Comparison of ENCODE assay signal across 10 cellular contexts in the genomic region with DNA sequence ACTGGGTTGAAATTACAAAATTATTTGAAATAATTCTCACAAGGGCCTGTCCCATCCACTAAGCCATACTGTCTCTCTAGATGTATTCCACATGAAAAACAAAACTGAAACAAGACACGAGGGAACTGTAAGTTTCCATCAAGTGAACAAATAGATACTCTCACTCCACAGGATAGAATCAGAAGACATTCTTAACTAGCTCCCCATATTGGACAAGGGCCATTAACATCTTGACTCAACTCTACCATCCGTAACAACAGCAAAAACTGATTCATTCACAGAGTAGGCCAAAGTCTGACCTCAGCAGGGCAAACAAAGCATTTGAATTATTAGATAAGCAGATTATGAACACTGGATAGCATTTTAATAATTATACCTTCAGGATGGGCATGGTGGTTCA. TPM values are rescaled to one million over a fixed set of nuclear protein-coding genes. Genes with fewer than 3 reads are reported as not detected.
A peak's percentile ranks its signal among the peaks of the same experiment; 100 is the strongest.
DNase-seq lines count a peak whose midpoint lies in the region; ATAC-seq and TF ChIP-seq lines count a peak whose summit lies in the region.
"Had no signal": no experiment of that assay in that cellular context is flagged by ENCODE, and none has a peak within 500 bp of the region (broad histone marks: within the 10 kb centered on the region; RNA-seq: fewer than 3 reads in every experiment).

No MANE protein-coding gene starts in this region.

- H3K9me3 Mint-ChIP-seq in progenitor cell of endocrine pancreas (ENCODE audit: low read depth) (no peaks in the 10 kb centered on the region), CD14-positive monocyte (no peaks in the 10 kb centered on the region)

- H3K4me3 Mint-ChIP-seq in progenitor cell of endocrine pancreas (ENCODE audit: low read depth) (no peak overlapping the region), CD14-positive monocyte (no peak overlapping the region)

- H3K27me3 ChIP-seq in dorsolateral prefrontal cortex, result no peaks in the 10 kb centered on the region

- H3K4me1 Mint-ChIP-seq in progenitor cell of endocrine pancreas (ENCODE audit: low read depth) (peaks cover 13% of the 10 kb centered on the region), CD14-positive monocyte (peaks cover 11% of the 10 kb centered on the region)

- intact Hi-C loops in dorsolateral prefrontal cortex (cut with DNase I), result no loop called here
- intact Hi-C loops in CD14-positive monocyte (cut with micrococcal nuclease), result no loop called here

- peak overlapping the region; percentile 91 for H3K27ac Mint-ChIP-seq in progenitor cell of endocrine pancreas
- H3K27ac Mint-ChIP-seq in CD14-positive monocyte, result peak overlapping the region in 1 of 7 donors; percentile 2

- in situ Hi-C loops in astrocyte of the cerebellum (cut with HindIII; ENCODE audit: low sequenced_read_pairs), result no loop called here

- peak overlapping the region in 23 of 59 donors; percentile 0 to 68 (median 21) for H3K27ac ChIP-seq in dorsolateral prefrontal cortex

- ATAC-seq in GM18498 (IDR thresholded peaks at IDR 0.05; ENCODE audit: unreplicated experiment) (peak; percentile 59), HG02970 (IDR thresholded peaks at IDR 0.05; ENCODE audit: low FRiP score, unreplicated experiment) (peak; percentile 53)

- TF ChIP-seq CTCF in astrocyte of the cerebellum (IDR thresholded peaks at IDR 0.05; ENCODE audit: low read depth, low read length, missing control alignments) (no peak), progenitor cell of endocrine pancreas (IDR thresholded peaks at IDR 0.05; ENCODE audit: unreplicated experiment) (no peak), dorsolateral prefrontal cortex (IDR thresholded peaks at IDR 0.05 in 54 of 56, conservative IDR thresholded peaks at IDR 0.05 in 2 of 56; ENCODE audit: low read depth in 1 of 56, partially characterized antibody in 56 of 56) (no peak), CD14-positive monocyte (IDR thresholded peaks at IDR 0.05) (no peak)

- DNase-seq in astrocyte of the cerebellum (ENCODE audit: low read depth) (peak; percentile 76), progenitor cell of endocrine pancreas (ENCODE audit: low spot score, unreplicated experiment) (no peak), superior temporal gyrus (ENCODE audit: extremely low spot score) (no peak), dorsolateral prefrontal cortex (no peak), iPS-NIHi7 (ENCODE audit: extremely low spot score) (no peak), CD14-positive monocyte (ENCODE audit: low spot score) (no peak)
- DNase-seq: activated CD4-positive, alpha-beta T cell treated with anti-CD3 and anti-CD28 coated beads, Interleukin-2, amount 50 U/mL, for 1 hour; stimulated activated naive CD4-positive, alpha-beta T cell treated with Interleukin-2 at 50 U/mL for 16 hours had no signal

- H3K4me3 ChIP-seq in astrocyte of the cerebellum (ENCODE audit: low read depth, low read length) (no peak overlapping the region), dorsolateral prefrontal cortex (no peak overlapping the region)

- peaks cover 15% of the 10 kb centered on the region for H3K36me3 Mint-ChIP-seq in progenitor cell of endocrine pancreas (ENCODE audit: insufficient read depth)
- H3K36me3 Mint-ChIP-seq in CD14-positive monocyte, result peaks cover 29 to 54% of the 10 kb centered on the region in 2 donors

- H3K27me3 Mint-ChIP-seq in progenitor cell of endocrine pancreas (no peaks in the 10 kb centered on the region), CD14-positive monocyte (ENCODE audit: low read depth in 3 of 3) (no peaks in the 10 kb centered on the region)

RNA-seq across cellular contexts. Expression of a gene that starts 29.1 kb away (rescaled TPM):
- total RNA-seq in progenitor cell of endocrine pancreas (87.6 and 99.1 TPM in 2 replicates), dorsolateral prefrontal cortex (100 to 1,000 TPM in 14 of 120 experiments, 10 to 100 TPM in 106; 66.1 to 118 (median 87.6) TPM)
- polyA plus RNA-seq in CD14-positive monocyte, result 10 to 100 TPM; 12.6 to 26.0 TPM
